In genomic region chr4:39528056-39528465, GRCh38 we compare ENCODE assay signal across 8 cellular contexts. TPM values are rescaled to one million over a fixed set of nuclear protein-coding genes. Genes with fewer than 3 reads are reported as not detected.
A peak's percentile ranks its signal among the peaks of the same experiment; 100 is the strongest.
DNase-seq lines count a peak whose midpoint lies in the region; ATAC-seq and TF ChIP-seq lines count a peak whose summit lies in the region.

No MANE protein-coding gene starts in this region.

- H3K27ac Mint-ChIP-seq in activated T-helper 17 cell treated with anti-CD3 and anti-CD28 coated beads, Interleukin-2, amount 50 U/mL, for 72 hours, result peak overlapping the region; percentile 76

- peaks cover 11% of the 10 kb centered on the region for H3K4me1 Mint-ChIP-seq in activated T-helper 17 cell treated with anti-CD3 and anti-CD28 coated beads, Interleukin-2, amount 50 U/mL, for 72 hours

- H3K9ac ChIP-seq in rectal smooth muscle tissue (ENCODE audit: low read length), result peak overlapping the region; percentile 84

- no peaks in the 10 kb centered on the region for H3K36me3 Mint-ChIP-seq in activated T-helper 17 cell treated with anti-CD3 and anti-CD28 coated beads, Interleukin-2, amount 50 U/mL, for 72 hours (ENCODE audit: low read depth)

- intact Hi-C loops in cardiac septum (cut with DNase I), result loop anchor here (5.0 kb wide), 3 partner anchors 71 to 529 kb away; partner anchors contain the start of genes LIAS, N4BP2 and RPL9

- no peaks in the 10 kb centered on the region for H3K9me3 ChIP-seq in HEK293 (ENCODE audit: control insufficient read depth, insufficient read depth, low read depth, low read length)

- H3K27ac ChIP-seq in HEK293 (ENCODE audit: extremely low read depth, low read depth, low read length), result peak overlapping the region; percentile 64; the same call in 1 of the 2 replicates
- H3K27ac ChIP-seq in rectal smooth muscle tissue (ENCODE audit: low read depth, low read length), result peak overlapping the region; percentile 97

- H3K27me3 Mint-ChIP-seq in activated T-helper 17 cell treated with anti-CD3 and anti-CD28 coated beads, Interleukin-2, amount 50 U/mL, for 72 hours, result no peaks in the 10 kb centered on the region

- ATAC-seq in activated T-helper 17 cell treated with anti-CD3 and anti-CD28 coated beads, Interleukin-2, amount 50 U/mL, for 72 hours (replicated peaks), result no peak
- no peak for ATAC-seq in HG02938 (IDR thresholded peaks at IDR 0.05; ENCODE audit: unreplicated experiment)

- CTCF ChIA-PET in HEK293 (lab: Yijun Ruan, JAX), result no interaction called here

- H3K27me3 ChIP-seq in rectal smooth muscle tissue (ENCODE audit: control insufficient read depth, insufficient read depth, low read length), result no peaks in the 10 kb centered on the region

- in situ Hi-C loops in ACHN (cut with HindIII; ENCODE audit: low pct_ligation_motif_present, low pct_unique_long_range_greater_than_20kb, low sequenced_read_pairs), result no loop called here

- POLR2A ChIA-PET in HEK293 (lab: Yijun Ruan, JAX), result interaction anchor here (0.9 to 1.8 kb wide), 7 partner anchors 18 to 170 kb away, joined by 3 to 60 read pairs (median 7); partner anchors contain the start of genes LIAS, RPL9, SMIM14 and UBE2K

- H3K4me1 ChIP-seq in HEK293 (ENCODE audit: control insufficient read depth, insufficient read depth, low read length) (no peaks in the 10 kb centered on the region), rectal smooth muscle tissue (ENCODE audit: control insufficient read depth, insufficient read depth, low read length) (peaks cover 14% of the 10 kb centered on the region)

- H3K9me3 Mint-ChIP-seq in activated T-helper 17 cell treated with anti-CD3 and anti-CD28 coated beads, Interleukin-2, amount 50 U/mL, for 72 hours, result peaks cover 11% of the 10 kb centered on the region

- peaks cover 0 to 8% of the 10 kb centered on the region in 2 experiments; a peak in 1 of 3 replicates for H3K36me3 ChIP-seq in HEK293 (ENCODE audit: control insufficient read depth in 2 of 2, insufficient read depth in 1 of 2, low read length in 2 of 2)
- no peaks in the 10 kb centered on the region for H3K36me3 ChIP-seq in rectal smooth muscle tissue (ENCODE audit: control insufficient read depth, insufficient read depth, low read length)

- DNase-seq in ACHN (peak; percentile 79), cardiac septum (ENCODE audit: low spot score) (peak; percentile 88), SHP77 (lab: John Stamatoyannopoulos, UW) (no peak), NCI-H2196 treated with DMSO at 0.1 percent for 48 hours (lab: John Stamatoyannopoulos, UW; ENCODE audit: unreplicated experiment) (no peak)

- peak overlapping the region; percentile 96 for H3K4me3 Mint-ChIP-seq in activated T-helper 17 cell treated with anti-CD3 and anti-CD28 coated beads, Interleukin-2, amount 50 U/mL, for 72 hours

- TF ChIP-seq CTCF in HEK293 (tag by site-specific recombination; IDR thresholded peaks at IDR 0.05), result no peak

- H3K4me3 ChIP-seq in HEK293 (ENCODE audit: low read depth, low read length), result peak overlapping the region; percentile 97
- H3K4me3 ChIP-seq in rectal smooth muscle tissue (ENCODE audit: low read length), result peak overlapping the region; percentile 93

TF ChIP-seq in HEK293, 187 proteins besides CTCF, POLR2A, EP300 and RAD21:
- TF ChIP-seq, protein P1, sequence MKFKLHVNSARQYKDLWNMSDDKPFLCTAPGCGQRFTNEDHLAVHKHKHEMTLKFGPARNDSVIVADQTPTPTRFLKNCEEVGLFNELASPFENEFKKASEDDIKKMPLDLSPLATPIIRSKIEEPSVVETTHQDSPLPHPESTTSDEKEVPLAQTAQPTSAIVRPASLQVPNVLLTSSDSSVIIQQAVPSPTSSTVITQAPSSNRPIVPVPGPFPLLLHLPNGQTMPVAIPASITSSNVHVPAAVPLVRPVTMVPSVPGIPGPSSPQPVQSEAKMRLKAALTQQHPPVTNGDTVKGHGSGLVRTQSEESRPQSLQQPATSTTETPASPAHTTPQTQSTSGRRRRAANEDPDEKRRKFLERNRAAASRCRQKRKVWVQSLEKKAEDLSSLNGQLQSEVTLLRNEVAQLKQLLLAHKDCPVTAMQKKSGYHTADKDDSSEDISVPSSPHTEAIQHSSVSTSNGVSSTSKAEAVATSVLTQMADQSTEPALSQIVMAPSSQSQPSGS (tag by site-specific recombination; IDR thresholded peaks at IDR 0.05; ENCODE audit: low read depth), result no peak
- TF ChIP-seq ZSCAN18 (tag by site-specific recombination; IDR thresholded peaks at IDR 0.05) (no peak), ZNF335 (tag by site-specific recombination; conservative IDR thresholded peaks at IDR 0.05) (peak; percentile 23; the same call in 1 of the 2 replicates), EGR2 (tag by site-specific recombination; IDR thresholded peaks at IDR 0.05; ENCODE audit: low read depth) (0 out of 2 replicates have a peak, but pooled peaks have one; percentile 2), ZNF585B (tag by site-specific recombination; IDR thresholded peaks at IDR 0.05) (no peak), ZNF513 (tag by site-specific recombination; IDR thresholded peaks at IDR 0.05) (no peak), ZNF433 (tag by site-specific recombination; IDR thresholded peaks at IDR 0.05; ENCODE audit: low read depth) (no peak), ZNF501 (tag by site-specific recombination; IDR thresholded peaks at IDR 0.05) (0 out of 2 replicates have a peak, but pooled peaks have one; percentile 2), SCRT1 (tag by site-specific recombination; IDR thresholded peaks at IDR 0.05; ENCODE audit: borderline replicate concordance) (0 out of 2 replicates have a peak, but pooled peaks have one; percentile 2), GLIS2 (tag by site-specific recombination; IDR thresholded peaks at IDR 0.05) (0 out of 2 replicates have a peak, but pooled peaks have one; percentile 7)
- TF ChIP-seq, protein P2, sequence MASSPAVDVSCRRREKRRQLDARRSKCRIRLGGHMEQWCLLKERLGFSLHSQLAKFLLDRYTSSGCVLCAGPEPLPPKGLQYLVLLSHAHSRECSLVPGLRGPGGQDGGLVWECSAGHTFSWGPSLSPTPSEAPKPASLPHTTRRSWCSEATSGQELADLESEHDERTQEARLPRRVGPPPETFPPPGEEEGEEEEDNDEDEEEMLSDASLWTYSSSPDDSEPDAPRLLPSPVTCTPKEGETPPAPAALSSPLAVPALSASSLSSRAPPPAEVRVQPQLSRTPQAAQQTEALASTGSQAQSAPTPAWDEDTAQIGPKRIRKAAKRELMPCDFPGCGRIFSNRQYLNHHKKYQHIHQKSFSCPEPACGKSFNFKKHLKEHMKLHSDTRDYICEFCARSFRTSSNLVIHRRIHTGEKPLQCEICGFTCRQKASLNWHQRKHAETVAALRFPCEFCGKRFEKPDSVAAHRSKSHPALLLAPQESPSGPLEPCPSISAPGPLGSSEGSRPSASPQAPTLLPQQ (tag by site-specific recombination; IDR thresholded peaks at IDR 0.05), result 0 out of 2 replicates have a peak, but pooled peaks have one; percentile 0
TF ChIP-seq in HEK293: peak in this region for 6.

RNA-seq across cellular contexts. Expression of gene UGDH, which starts 0.8 kb away (rescaled TPM):
- total RNA-seq in activated T-helper 17 cell treated with anti-CD3 and anti-CD28 coated beads, Interleukin-2, amount 50 U/mL, for 72 hours, result 10 to 100 TPM; 31.1 to 31.3 TPM
- total RNA-seq in cardiac septum, result 18.1 TPM

Comparison
In these comparisons a context has a peak if more than half of its experiments do, and no peak if none do; other contexts are left out.
1. DNase-seq: peak in ACHN (single experiment) and cardiac septum (single experiment); none in SHP77 (0 of 2) and NCI-H2196 treated with DMSO at 0.1 percent for 48 hours (single experiment).